ENCODE assay signal across 8 cellular contexts in the genomic region with DNA sequence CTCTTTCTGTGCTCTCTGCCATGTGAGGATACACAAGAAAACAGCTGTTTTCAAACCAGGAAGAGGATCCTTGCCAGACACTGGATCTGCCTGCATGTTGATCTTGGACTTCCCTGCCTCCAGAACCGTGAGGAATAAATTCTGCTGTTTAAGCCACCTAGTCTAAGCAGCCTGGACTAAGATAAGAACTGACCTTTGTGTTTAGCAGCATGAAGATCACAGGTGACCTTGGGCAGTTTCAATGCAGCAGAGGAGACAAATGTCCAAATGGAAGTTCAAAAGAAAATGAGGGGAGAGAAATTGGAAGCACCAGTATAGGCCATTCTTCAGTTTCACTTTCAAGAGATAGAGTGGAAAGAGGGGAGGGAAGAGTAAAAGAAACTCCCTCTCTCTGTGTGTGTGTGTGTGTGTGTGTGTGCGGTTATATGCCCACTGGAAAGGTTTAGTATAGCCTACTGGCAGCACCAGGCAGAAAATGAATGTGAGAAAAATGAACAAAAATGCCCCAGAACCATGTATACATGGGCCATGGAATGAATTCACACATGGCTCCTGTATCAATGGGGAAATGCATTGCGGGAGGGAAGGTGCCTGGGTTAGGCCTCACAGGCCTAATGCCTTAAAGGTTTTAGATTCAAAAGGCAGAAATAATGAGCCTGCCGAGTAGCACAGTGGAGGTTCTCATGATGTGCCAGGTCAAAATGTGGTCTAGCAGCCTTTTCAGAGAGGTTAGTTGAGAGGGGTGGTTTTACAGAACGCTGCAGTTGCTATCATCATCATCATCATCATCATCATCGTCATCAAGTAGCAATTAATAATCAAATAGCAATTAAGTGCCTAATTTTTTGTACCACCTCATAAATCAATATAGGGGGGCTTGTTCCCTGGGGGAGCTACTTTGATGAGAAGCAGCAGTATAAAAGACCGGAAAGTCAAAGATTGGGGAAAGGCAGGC. TPM values are rescaled to one million over a fixed set of nuclear protein-coding genes. Genes with fewer than 3 reads are reported as not detected.
DNase-seq lines count a peak whose midpoint lies in the region.

No MANE protein-coding gene starts in this region.

- peaks cover 0 to 19% (median 6%) of the 10 kb centered on the region in 11 experiments; a peak in 12 of 22 replicates for H3K9me3 ChIP-seq in BLaER1 treated with 17β-estradiol and CSF1 and Interleukin-3, amounts not matched to agents 10 nM and 100 nM (replicated peaks in 1 of 11)
- H3K9me3 ChIP-seq in neuron (ENCODE audit: low read length), result no peaks in the 10 kb centered on the region

- peak overlapping the region; percentile 87 to 97 (median 90); a peak in 20 of 22 replicates for H3K27ac ChIP-seq in BLaER1 treated with 17β-estradiol and CSF1 and Interleukin-3, amounts not matched to agents 10 nM and 100 nM

- H3K4me3 ChIP-seq in BLaER1 treated with 17β-estradiol and CSF1 and Interleukin-3, amounts not matched to agents 10 nM and 100 nM, result peak overlapping the region; percentile 88 to 99 (median 94); a peak in 19 of 20 replicates
- H3K4me3 ChIP-seq in Jurkat, Clone E6-1 (ENCODE audit: low read length), result peak overlapping the region; percentile 84
- peak overlapping the region; percentile 61 for H3K4me3 ChIP-seq in neuron (ENCODE audit: low read length)

- DNase-seq in Jurkat, Clone E6-1 (ENCODE audit: low read depth, low spot score), result no peak
- DNase-seq in cerebellar cortex (ENCODE audit: low spot score) (peak; percentile 19), activated gamma-delta T cell treated with Interleukin-2 at 50 U/mL for 16 hours (no peak), T1000 (lab: John Stamatoyannopoulos, UW) (no peak)
- no peak for DNase-seq in central memory CD4-positive, alpha-beta T cell
- DNase-seq in activated naive CD4-positive, alpha-beta T cell treated with Interleukin-2 at 50 U/mL for 16 hours, result no peak

- peak overlapping the region; percentile 74 to 92 (median 86) for H3K4me2 ChIP-seq in BLaER1 treated with 17β-estradiol and CSF1 and Interleukin-3, amounts not matched to agents 10 nM and 100 nM

- peaks cover 0 to 14% (median 0%) of the 10 kb centered on the region in 11 experiments; a peak in 3 of 22 replicates for H3K36me3 ChIP-seq in BLaER1 treated with 17β-estradiol and CSF1 and Interleukin-3, amounts not matched to agents 10 nM and 100 nM
- no peaks in the 10 kb centered on the region for H3K36me3 ChIP-seq in neuron (ENCODE audit: insufficient read depth, low read length)

- H4K20me1 ChIP-seq in BLaER1 treated with 17β-estradiol and CSF1 and Interleukin-3, amounts not matched to agents 10 nM and 100 nM, result peaks cover 13 to 38% (median 28%) of the 10 kb centered on the region in 11 experiments; a peak in 20 of 22 replicates

- peak overlapping the region; percentile 87 for H2AFZ ChIP-seq in neuron (ENCODE audit: low read depth, low read length)

- no peaks in the 10 kb centered on the region for H3K27me3 ChIP-seq in BLaER1 treated with 17β-estradiol and CSF1 and Interleukin-3, amounts not matched to agents 10 nM and 100 nM
- H3K27me3 ChIP-seq in neuron (ENCODE audit: insufficient read depth, low read length), result no peaks in the 10 kb centered on the region

- peaks cover 28 to 46% (median 35%) of the 10 kb centered on the region in 10 experiments for H3K4me1 ChIP-seq in BLaER1 treated with 17β-estradiol and CSF1 and Interleukin-3, amounts not matched to agents 10 nM and 100 nM
- peaks cover 21% of the 10 kb centered on the region for H3K4me1 ChIP-seq in neuron (ENCODE audit: insufficient read depth, low read length)

- peak overlapping the region in 9 of 11 experiments; percentile 89 to 97 (median 93); a peak in 17 of 22 replicates for H3K9ac ChIP-seq in BLaER1 treated with 17β-estradiol and CSF1 and Interleukin-3, amounts not matched to agents 10 nM and 100 nM

RNA-seq across cellular contexts. Expression of a gene that starts 1.1 kb away (rescaled TPM):
- polyA plus RNA-seq in Jurkat, Clone E6-1 (2012; ENCODE audit: insufficient read depth, insufficient read length), result 25.0 TPM
